ENCODE assay signal across 8 cellular contexts in genomic region chr7:4683884-4684565, GRCh38. TPM values are rescaled to one million over a fixed set of nuclear protein-coding genes. Genes with fewer than 3 reads are reported as not detected.
A peak's percentile ranks its signal among the peaks of the same experiment; 100 is the strongest.
DNase-seq lines count a peak whose midpoint lies in the region; FAIRE-seq and TF ChIP-seq lines count a peak whose summit lies in the region.

No MANE protein-coding gene starts in this region.

- no peak for TF ChIP-seq POLR2A in H1 (IDR thresholded peaks at IDR 0.05; ENCODE audit: control extremely low read depth in 1 of 2, low read depth in 2 of 2, low read length in 2 of 2)

- no peak overlapping the region for H4K91ac ChIP-seq in H1 (replicated peaks; ENCODE audit: insufficient read length, low read length)

- H3K27ac Mint-ChIP-seq in mesothelial cell of epicardium, result peak overlapping the region; percentile 96

- peaks cover 9% of the 10 kb centered on the region; the same call in 1 of the 2 replicates for H3K23me2 ChIP-seq in H1 (ENCODE audit: low read depth, low read length)

- H2BK20ac ChIP-seq in H1 (ENCODE audit: low read length), result no peak overlapping the region

- DNase-seq in SIG-M5 treated with dmso at 0.1 percent for 504 hours (lab: John Stamatoyannopoulos, UW; ENCODE audit: unreplicated experiment) (peak; percentile 20), SIG-M5 (lab: John Stamatoyannopoulos, UW) (no peak), H1 (ENCODE audit: low read depth in 1 of 2, low spot score in 2 of 2) (no peak), mesothelial cell of epicardium (ENCODE audit: low spot score in 2 of 2, unreplicated experiment in 2 of 2) (no peak), superior temporal gyrus (ENCODE audit: extremely low spot score) (peak; percentile 61), cerebellum (ENCODE audit: low spot score) (no peak)
- peak; percentile 30 for DNase-seq in activated CD4-positive, alpha-beta T cell treated with anti-CD3 and anti-CD28 coated beads, Interleukin-2, amount 50 U/mL, for 1 hour

- H3K4ac ChIP-seq in H1 (replicated peaks; ENCODE audit: insufficient read length, low read depth, low read length), result no peak overlapping the region

- H3K9me3 Mint-ChIP-seq in mesothelial cell of epicardium, result no peaks in the 10 kb centered on the region

- H3K4me3 ChIP-seq in H1 (ENCODE audit: extremely low read depth in 1 of 4, insufficient read depth in 2 of 4, low read depth in 3 of 4, low read length in 4 of 4), result peak overlapping the region in 1 of 4 experiments; percentile 72; a peak in 1 of 8 replicates

- H2BK12ac ChIP-seq in H1 (ENCODE audit: low read depth, low read length), result no peak overlapping the region

- peaks cover 0 to 6% (median 5%) of the 10 kb centered on the region in 4 experiments; a peak in 5 of 7 replicates for H3K4me1 ChIP-seq in H1 (replicated peaks in 1 of 4; ENCODE audit: control insufficient read depth in 3 of 4, insufficient read depth in 4 of 4, low read length in 3 of 4)

- H3K36me3 ChIP-seq in H1 (ENCODE audit: control insufficient read depth in 2 of 4, insufficient read depth in 4 of 4, low read length in 3 of 4), result no peaks in the 10 kb centered on the region

- peaks cover 2% of the 10 kb centered on the region for H3K27me3 Mint-ChIP-seq in mesothelial cell of epicardium (ENCODE audit: low read depth)

- H3K79me1 ChIP-seq in H1 (ENCODE audit: low read depth, low read length), result peaks cover 5% of the 10 kb centered on the region; the same call in 1 of the 2 replicates

- H4K20me1 ChIP-seq in H1 (replicated peaks in 1 of 2; ENCODE audit: control insufficient read depth in 1 of 2, insufficient read depth in 2 of 2, low read length in 2 of 2), result peaks cover 7 to 26% of the 10 kb centered on the region in 2 experiments

- H3K36me3 Mint-ChIP-seq in mesothelial cell of epicardium, result peaks cover 1% of the 10 kb centered on the region

- peaks cover 3 to 27% (median 15%) of the 10 kb centered on the region in 4 experiments for H3K27me3 ChIP-seq in H1 (replicated peaks in 1 of 4; ENCODE audit: control insufficient read depth in 3 of 4, extremely low read depth in 1 of 4, insufficient read depth in 3 of 4, low read length in 3 of 4)

- H2BK5ac ChIP-seq in H1 (ENCODE audit: low read depth, low read length), result no peak overlapping the region

- WGBS in H1 (ENCODE audit: extremely low coverage in 1 of 2, insufficient coverage in 1 of 2, insufficient read length in 1 of 2, insufficient replicate concordance in 2 of 2, low coverage in 1 of 2, low lambda C conversion rate in 2 of 2, missing lambda C conversion rate in 1 of 2), 2 experiments, result 88% methylated on average over 13 of the region's 16 CpGs; no CpG with 5 or more reads in 1 of the 2 experiments

- TF ChIP-seq EP300 in Ishikawa (IDR thresholded peaks at IDR 0.05; ENCODE audit: borderline replicate concordance) (peak; percentile 24; the same call in 1 of the 2 replicates), H1 (IDR thresholded peaks at IDR 0.05; ENCODE audit: borderline replicate concordance in 1 of 2, low read depth in 2 of 2, low read length in 2 of 2) (no peak)

- no peak overlapping the region for H4K5ac ChIP-seq in H1 (ENCODE audit: insufficient read length, low read depth, low read length)

- H3K56ac ChIP-seq in H1 (replicated peaks; ENCODE audit: insufficient read length, low read depth, low read length), result no peak overlapping the region

- no peak overlapping the region for H3K18ac ChIP-seq in H1 (ENCODE audit: extremely low read depth, low read length)

- H3K79me2 ChIP-seq in H1 (ENCODE audit: control insufficient read depth in 1 of 2, insufficient read depth in 2 of 2, low read length in 2 of 2), result peaks cover 3 to 6% of the 10 kb centered on the region in 2 experiments; a peak in 2 of 4 replicates

- H3K9ac ChIP-seq in H1 (replicated peaks in 1 of 4; ENCODE audit: extremely low read depth in 1 of 4, low read depth in 3 of 4, low read length in 3 of 4), result no peak overlapping the region

- H3K4me2 ChIP-seq in H1 (ENCODE audit: insufficient read depth in 1 of 2, low read depth in 2 of 2, low read length in 2 of 2), result peak overlapping the region; percentile 55 to 85; a peak in 2 of 4 replicates

- H4K8ac ChIP-seq in H1 (ENCODE audit: extremely low read depth, insufficient read depth, low read length), result no peak overlapping the region

- H3K23ac ChIP-seq in H1 (ENCODE audit: insufficient read length), result no peak overlapping the region

- TF ChIP-seq CTCF in H1 (IDR thresholded peaks at IDR 0.05; ENCODE audit: control extremely low read depth in 1 of 3, insufficient read depth in 1 of 3, low read depth in 1 of 3, low read length in 3 of 3) (no peak), mesothelial cell of epicardium (IDR thresholded peaks at IDR 0.05; ENCODE audit: unreplicated experiment) (no peak)

- no peak overlapping the region for H2BK120ac ChIP-seq in H1 (replicated peaks; ENCODE audit: low read depth, low read length)

- H3K4me3 Mint-ChIP-seq in mesothelial cell of epicardium, result peak overlapping the region; percentile 82

- FAIRE-seq in H1 (lab: Jason Lieb, UNC), result no peak

- H3K9me3 ChIP-seq in H1 (ENCODE audit: insufficient read depth in 2 of 2, low read depth in 1 of 2, low read length in 1 of 2), result no peaks in the 10 kb centered on the region

- POLR2A ChIA-PET in H1 (lab: Charles Lee; ENCODE audit: partially characterized antibody), result interaction anchor here (1.6 kb wide), 1 partner anchor 22 kb away, joined by 5 read pairs; no protein-coding TSS in a partner anchor

- H3K27ac ChIP-seq in H1 (ENCODE audit: low read depth, low read length), result no peak overlapping the region

- no peak overlapping the region for H2AFZ ChIP-seq in H1 (ENCODE audit: low read length)

- no peak for TF ChIP-seq RAD21 in Ishikawa (IDR thresholded peaks at IDR 0.05; ENCODE audit: low read depth)
- no peak for TF ChIP-seq RAD21 in H1 (IDR thresholded peaks at IDR 0.05 in 1 of 2, conservative IDR thresholded peaks at IDR 0.05 in 1 of 2; ENCODE audit: low read depth in 2 of 2, low read length in 2 of 2)

- no peak overlapping the region for H2AK5ac ChIP-seq in H1 (ENCODE audit: low read depth, low read length)

- peaks cover 26% of the 10 kb centered on the region for H3K4me1 Mint-ChIP-seq in mesothelial cell of epicardium

- CTCF ChIA-PET in H1 (lab: Charles Lee; ENCODE audit: partially characterized antibody), result interaction anchor here (1.5 kb wide), 1 partner anchor 19 kb away, joined by 3 read pairs; no protein-coding TSS in a partner anchor

- H3K14ac ChIP-seq in H1 (ENCODE audit: insufficient read length), result no peak overlapping the region

- no peak overlapping the region for H2BK15ac ChIP-seq in H1 (ENCODE audit: low read length)

TF ChIP-seq in Ishikawa, 13 proteins besides CTCF, POLR2A, EP300 and RAD21 (continues in another document):
- TF ChIP-seq CREB1 (IDR thresholded peaks at IDR 0.05; ENCODE audit: low read depth) (no peak), ZBTB7A (IDR thresholded peaks at IDR 0.05; ENCODE audit: low read depth) (no peak; the same call in 1 of the 2 replicates), NFIC (IDR thresholded peaks at IDR 0.05) (peak; percentile 65), TAF1 (IDR thresholded peaks at IDR 0.05; ENCODE audit: low read depth) (no peak), TEAD4 (IDR thresholded peaks at IDR 0.05) (no peak), YY1 (IDR thresholded peaks at IDR 0.05; ENCODE audit: low read depth) (no peak)
- TF ChIP-seq, protein P1, sequence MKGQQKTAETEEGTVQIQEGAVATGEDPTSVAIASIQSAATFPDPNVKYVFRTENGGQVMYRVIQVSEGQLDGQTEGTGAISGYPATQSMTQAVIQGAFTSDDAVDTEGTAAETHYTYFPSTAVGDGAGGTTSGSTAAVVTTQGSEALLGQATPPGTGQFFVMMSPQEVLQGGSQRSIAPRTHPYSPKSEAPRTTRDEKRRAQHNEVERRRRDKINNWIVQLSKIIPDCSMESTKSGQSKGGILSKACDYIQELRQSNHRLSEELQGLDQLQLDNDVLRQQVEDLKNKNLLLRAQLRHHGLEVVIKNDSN (IDR thresholded peaks at IDR 0.05), result 0 out of 2 replicates have a peak, but pooled peaks have one; percentile 5
- TF ChIP-seq, protein P2, sequence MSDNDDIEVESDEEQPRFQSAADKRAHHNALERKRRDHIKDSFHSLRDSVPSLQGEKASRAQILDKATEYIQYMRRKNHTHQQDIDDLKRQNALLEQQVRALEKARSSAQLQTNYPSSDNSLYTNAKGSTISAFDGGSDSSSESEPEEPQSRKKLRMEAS (IDR thresholded peaks at IDR 0.05), result 0 out of 2 replicates have a peak, but pooled peaks have one; percentile 19

TF ChIP-seq in H1, 55 proteins besides CTCF, POLR2A, EP300 and RAD21:
- TF ChIP-seq EZH2 (IDR thresholded peaks at IDR 0.05; ENCODE audit: low read depth, low read length, severe bottlenecking) (no peak), GABPA (IDR thresholded peaks at IDR 0.05; ENCODE audit: borderline replicate concordance, insufficient read depth, low read length) (no peak), CBX5 (IDR thresholded peaks at IDR 0.05; ENCODE audit: low read depth, low read length) (no peak), SP4 (IDR thresholded peaks at IDR 0.05; ENCODE audit: low read length) (no peak), MAFK (IDR thresholded peaks at IDR 0.05; ENCODE audit: low read depth, low read length) (no peak), POLR2AphosphoS5 (IDR thresholded peaks at IDR 0.05; ENCODE audit: low read depth, low read length) (no peak), NRF1 (IDR thresholded peaks at IDR 0.05; ENCODE audit: low read depth, low read length) (no peak), GTF2F1 (IDR thresholded peaks at IDR 0.05; ENCODE audit: borderline replicate concordance, low read depth, low read length) (no peak), SIRT6 (IDR thresholded peaks at IDR 0.05; ENCODE audit: low read length) (no peak), SRF (IDR thresholded peaks at IDR 0.05; ENCODE audit: low read depth, low read length) (no peak)

RNA-seq across cellular contexts. Expression of gene FOXK1, which starts 1.9 kb away (rescaled TPM):
- total RNA-seq in H1 (2021; fragmentation: NEBNext Ultra II Directional; extraction: Animal tissue kit (Norgen Biotek cat#: 25700)), result 8.5 and 8.6 TPM in 2 replicates
- polyA plus RNA-seq in H1 (2011; rRNA removed), result 2.0 and 2.5 TPM in 2 replicates
- polyA plus RNA-seq in H1 (2011; cell fraction: cytosol; rRNA removed), result 1.1 TPM
- 3.7 TPM for polyA plus RNA-seq in H1 (2011; cell fraction: nucleus; rRNA removed)
- polyA plus RNA-seq in H1 (2012, experiment 1 of 2), result 2.4 to 3.2 TPM (median 3.1 TPM) in 4 replicates
- polyA plus RNA-seq in H1 (2012, experiment 2 of 2), result 2.7 TPM
- polyA plus RNA-seq in H1 (2013, experiment 1 of 2), result 2.8 TPM
- 2.5 TPM for polyA plus RNA-seq in H1 (2013, experiment 2 of 2)
- 2.9 and 3.8 TPM in 2 replicates for polyA minus RNA-seq in H1 (2011; rRNA and poly(A)+ RNA removed)
- 8.0 TPM for polyA minus RNA-seq in H1 (2011; cell fraction: cytosol; rRNA and poly(A)+ RNA removed)
- polyA minus RNA-seq in H1 (2011; cell fraction: nucleus; rRNA and poly(A)+ RNA removed), result 5.4 TPM
- total RNA-seq in mesothelial cell of epicardium (54.6 to 57.3 TPM (median 56.7 TPM) in 3 replicates), cerebellum (32.2 TPM)

Comparison
In these comparisons a context has a peak if more than half of its experiments do, and no peak if none do; other contexts are left out.
1. DNase-seq: peak in SIG-M5 treated with dmso at 0.1 percent for 504 hours (single experiment), activated CD4-positive, alpha-beta T cell treated with anti-CD3 and anti-CD28 coated beads, Interleukin-2, amount 50 U/mL, for 1 hour (single experiment) and superior temporal gyrus (single experiment); none in SIG-M5 (single experiment), H1 (0 of 2), mesothelial cell of epicardium (0 of 2) and cerebellum (single experiment).